Comparison of ENCODE assay signal across 3 cellular contexts in genomic region chr7:90157761-90158350, GRCh38. TPM values are rescaled to one million over a fixed set of nuclear protein-coding genes. Genes with fewer than 3 reads are reported as not detected.
"Had no signal": no experiment of that assay in that cellular context is flagged by ENCODE, and none has a peak within 500 bp of the region (broad histone marks: within the 10 kb centered on the region; RNA-seq: fewer than 3 reads in every experiment).

No MANE protein-coding gene starts in this region.

RNA-seq across cellular contexts. Expression of gene STEAP1, which starts 3.6 kb away (rescaled TPM):
- total RNA-seq: cardiac muscle cell had no signal
- polyA plus RNA-seq: cardiac muscle cell had no signal

RNA-seq across cellular contexts. Expression of gene STEAP2, which starts 53.7 kb away (rescaled TPM):
- total RNA-seq: activated CD8-positive, alpha-beta memory T cell treated with anti-CD3 and anti-CD28 coated beads for 36 hours; activated T-cell treated with anti-CD3 and anti-CD28 coated beads, Interleukin-2, amount 50 U/mL, for 72 hours had no signal
